8 cellular contexts compared by ENCODE assay signal in the genomic region with DNA sequence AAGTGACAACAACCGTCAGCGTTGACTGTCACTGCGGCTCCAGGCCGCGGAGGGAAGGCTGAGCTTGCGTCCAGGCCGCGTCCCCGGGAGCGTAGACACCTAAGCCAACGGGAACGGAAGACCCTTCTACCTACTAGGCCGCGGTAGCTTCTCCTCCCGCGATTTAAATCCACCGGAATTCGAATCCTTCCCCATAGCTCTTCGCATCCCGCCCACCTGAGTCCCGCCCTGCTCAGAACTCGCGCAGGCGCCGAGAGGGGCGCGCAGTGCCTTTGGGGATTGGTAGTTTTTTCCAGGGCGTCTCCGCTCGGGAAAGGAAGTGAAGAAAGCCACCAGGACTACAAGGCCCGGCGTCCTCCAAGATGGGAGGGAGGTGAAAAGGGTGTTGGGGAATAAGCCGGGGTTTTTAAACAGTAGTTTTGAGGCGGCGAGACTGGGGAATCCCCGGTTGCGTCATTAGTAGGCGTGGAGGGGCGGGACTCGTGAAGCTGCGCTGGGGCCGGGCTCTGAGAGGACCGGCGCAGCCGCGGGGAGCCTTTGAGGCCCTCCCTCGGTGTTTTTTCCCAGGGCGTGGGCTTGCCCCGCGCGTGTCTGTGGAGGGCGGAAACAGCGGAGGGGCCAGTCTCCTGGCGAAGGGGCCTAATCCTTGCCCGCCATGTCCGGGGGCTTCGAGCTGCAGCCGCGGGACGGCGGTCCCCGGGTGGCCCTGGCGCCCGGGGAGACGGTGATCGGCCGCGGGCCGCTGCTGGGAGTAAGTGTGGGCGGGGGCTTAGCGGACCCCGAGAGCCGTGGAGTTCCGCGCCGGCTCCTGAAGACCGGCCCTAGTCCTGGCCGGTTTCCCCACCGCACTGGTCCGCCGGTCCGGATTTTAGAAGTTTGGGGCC. TPM values are rescaled to one million over a fixed set of nuclear protein-coding genes. Genes with fewer than 3 reads are reported as not detected.
DNase-seq lines count a peak whose midpoint lies in the region; ATAC-seq, FAIRE-seq and TF ChIP-seq lines count a peak whose summit lies in the region.

TSS of gene APLF (plus strand) at position 509 of the 884 bp plus-strand sequence. CDS start at position 656, 147 bp downstream.
A gene with protein sequence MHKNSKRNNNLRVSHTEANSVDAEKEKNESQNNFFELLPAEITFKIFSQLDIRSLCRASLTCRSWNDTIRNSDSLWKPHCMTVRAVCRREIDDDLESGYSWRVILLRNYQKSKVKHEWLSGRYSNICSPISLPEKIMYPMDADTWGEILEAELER (minus strand): TSS at position 218 of the 884 bp plus-strand sequence. CDS start 2,149 bp downstream, outside the sequence.

- peak within 1 kb of the TSS; percentile 92 for H3K9ac ChIP-seq in adipocyte (ENCODE audit: low read length)

- H3K9me3 ChIP-seq in adipocyte (ENCODE audit: control insufficient read depth, low read length): no peaks in the 10 kb centered on the region
- H3K9me3 ChIP-seq in ovary: no peaks in the 10 kb centered on the region
- H3K9me3 ChIP-seq in thyroid gland: no peaks in the 10 kb centered on the region

- no peaks in the 10 kb centered on the region for H3K27me3 ChIP-seq in adipocyte (replicated peaks; ENCODE audit: control insufficient read depth, insufficient read depth, low read length)
- H3K27me3 ChIP-seq in ovary: no peaks in the 10 kb centered on the region
- H3K27me3 ChIP-seq in thyroid gland: no peaks in the 10 kb centered on the region

- H3K4me1 ChIP-seq in adipocyte (ENCODE audit: control insufficient read depth, insufficient read depth, low read length): peaks cover 28% of the 10 kb centered on the region
- peaks cover 2% of the 10 kb centered on the region for H3K4me1 ChIP-seq in ovary (ENCODE audit: insufficient read depth)
- peaks cover 5 to 9% of the 10 kb centered on the region in 2 donors for H3K4me1 ChIP-seq in thyroid gland

- peak; percentile 92 for FAIRE-seq in GM12891 (lab: Jason Lieb, UNC)

- 0 to 1% (median 0%) methylated on average over 67 to 82 of the region's 82 CpGs for WGBS in ovary, 3 donors
- 0 to 2% methylated on average over 36 to 58 of the region's 82 CpGs for WGBS in thyroid gland, 2 donors

- TF ChIP-seq EP300 in ovary (IDR thresholded peaks at IDR 0.05): no peak

- peak within 1 kb of the TSS; percentile 46 to 77 for H3K27ac ChIP-seq in ovary
- peak within 1 kb of the TSS; percentile 52 to 79 (median 71) for H3K27ac ChIP-seq in thyroid gland

- intact Hi-C loops in Right ventricle myocardium superior (cut with DNase I) (loop anchor here (10.0 kb wide), 1 partner anchor 457 kb away; no protein-coding TSS in a partner anchor), ovary (cut with DNase I) (loop anchor here in 2 of 4 donors (10.0 kb wide), 1 partner anchor 457 kb away; no protein-coding TSS in a partner anchor), thyroid gland (cut with DNase I) (loop anchor here (10.0 kb wide), 2 partner anchors 247 to 457 kb away; no protein-coding TSS in a partner anchor)

- TF ChIP-seq POLR2A in GM12891 (IDR thresholded peaks at IDR 0.05; ENCODE audit: low read depth, low read length) (0 out of 2 replicates have a peak, but pooled peaks have one; percentile 25), ovary (IDR thresholded peaks at IDR 0.05) (peak; percentile 56), thyroid gland (IDR thresholded peaks at IDR 0.05) (peak in 1 of 2 donors; percentile 72)

- H3K4me3 ChIP-seq in adipocyte (ENCODE audit: low read length) (peak within 1 kb of the TSS; percentile 95), ovary (peak within 1 kb of the TSS; percentile 90), thyroid gland (replicated peaks in 1 of 3) (peak within 1 kb of the TSS; percentile 67 to 95 (median 81))

- no peaks in the 10 kb centered on the region for H3K36me3 ChIP-seq in adipocyte (ENCODE audit: control insufficient read depth, insufficient read depth, low read length, severe bottlenecking)
- H3K36me3 ChIP-seq in ovary: no peaks in the 10 kb centered on the region
- no peaks in the 10 kb centered on the region for H3K36me3 ChIP-seq in thyroid gland

- TF ChIP-seq CTCF in ovary (IDR thresholded peaks at IDR 0.05) (no peak), thyroid gland (IDR thresholded peaks at IDR 0.05) (no peak)

- DNase-seq in GM12891 (ENCODE audit: insufficient read length, low spot score) (peak; percentile 87), NCI-H1417 treated with DMSO at 0.1 percent for 48 hours (lab: John Stamatoyannopoulos, UW) (peak; percentile 98), SW 1271 (lab: John Stamatoyannopoulos, UW) (peak; percentile 98 to 99), adipocyte (ENCODE audit: low read depth) (peak; percentile 100), Right ventricle myocardium superior (peak; percentile 98), ovary (peak; percentile 95 to 98 (median 96)), thyroid gland (peak; percentile 98 to 99)

- ATAC-seq in HG02798 (IDR thresholded peaks at IDR 0.05; ENCODE audit: poor library complexity, unreplicated experiment) (peak; percentile 95), Right ventricle myocardium superior (ENCODE audit: poor library complexity) (peak; percentile 98)

TF ChIP-seq in GM12891, 5 proteins besides CTCF, POLR2A, EP300 and RAD21:
- peak; percentile 62 for TF ChIP-seq SPI1 (IDR thresholded peaks at IDR 0.05; ENCODE audit: low read depth, low read length)
- no peak for TF ChIP-seq TAF1 (IDR thresholded peaks at IDR 0.05; ENCODE audit: low read depth, low read length)

RNA-seq across cellular contexts. Expression of gene APLF, which starts in this region (rescaled TPM):
- polyA plus RNA-seq in GM12891 (2012; ENCODE audit: low read depth, missing spikeins): 0.85 TPM
- total RNA-seq in Right ventricle myocardium superior (4.0 TPM), ovary (10 to 100 TPM in 4 of 7 donors, 1 to 10 TPM in 3; 8.2 to 14.1 (median 11.6) TPM), thyroid gland (10 to 100 TPM in 2 of 4 donors, 1 to 10 TPM in 2; 8.7 to 12.9 (median 9.6) TPM)
- polyA plus RNA-seq in ovary: 1 to 10 TPM; 1.0 to 2.2 TPM

RNA-seq across cellular contexts. Expression of the second gene that starts in this region (rescaled TPM):
- polyA plus RNA-seq in GM12891 (2012; ENCODE audit: low read depth, missing spikeins): 0.23 TPM
- total RNA-seq in Right ventricle myocardium superior: 1.1 TPM
- 1 to 10 TPM in 5 of 7 donors, under 1 TPM in 2; 0.57 to 1.6 (median 1.1) TPM for total RNA-seq in ovary
- polyA plus RNA-seq in ovary: 1 to 10 TPM in 1 of 2 donors, under 1 TPM in 1; 0.91 to 1.9 TPM
- total RNA-seq in thyroid gland: 1 to 10 TPM in 2 of 4 donors, under 1 TPM in 2; 0.63 to 1.8 (median 1.0) TPM

Comparison
In these comparisons a context has a peak if more than half of its experiments do, and no peak if none do; other contexts are left out.
1. Peak in every context shown above with its lines: DNase-seq, ATAC-seq, H3K4me3 ChIP-seq and H3K27ac ChIP-seq.